ENCODE assay signal across 10 cellular contexts in genomic region chr2:215950009-215950408, GRCh38.
DNase-seq lines count a peak whose midpoint lies in the region; ATAC-seq, FAIRE-seq and TF ChIP-seq lines count a peak whose summit lies in the region.
"Had no signal": no experiment of that assay in that cellular context is flagged by ENCODE, and none has a peak within 500 bp of the region (broad histone marks: within the 10 kb centered on the region; RNA-seq: fewer than 3 reads in every experiment).

No MANE protein-coding gene starts in this region.

- DNase-seq in BE2C, result no peak
- peak; percentile 4 for DNase-seq in NCI-H1092 (lab: John Stamatoyannopoulos, UW)
- peak in 3 of 4 experiments; percentile 20 to 33 (median 25) for DNase-seq in K562 (ENCODE audit: extremely low read depth in 1 of 4, low spot score in 3 of 4)
- DNase-seq in medulla oblongata (ENCODE audit: extremely low spot score), result peak; percentile 53
- no peak for DNase-seq in dedifferentiated amniotic fluid mesenchymal stem cell (ENCODE audit: extremely low spot score)
- DNase-seq in NK-92 treated with Interleukin-12 subunit alpha and Interleukin-12 subunit beta, amount 100 ng/mL, for 24 hours (lab: John Stamatoyannopoulos, UW), result no peak

- POLR2A ChIA-PET in K562 (lab: Yijun Ruan, JAX), result no interaction called here

- H3K36me3 ChIP-seq in BE2C (no peaks in the 10 kb centered on the region; the same call in none of the 2 replicates), K562 (ENCODE audit: control insufficient read depth, insufficient read depth, low read length) (no peaks in the 10 kb centered on the region)

- ATAC-seq in GM18498 (IDR thresholded peaks at IDR 0.05; ENCODE audit: unreplicated experiment) (peak; percentile 78), HG02623 (IDR thresholded peaks at IDR 0.05; ENCODE audit: unreplicated experiment) (peak; percentile 93), K562 (peak; percentile 80)

- H3K4me3 ChIP-seq in BE2C (ENCODE audit: low read depth, low read length), result no peak overlapping the region
- no peak overlapping the region for H3K4me3 ChIP-seq in K562
- H3K4me3 ChIP-seq: SK-N-MC had no signal

- no peaks in the 10 kb centered on the region for H3K79me2 ChIP-seq in K562 (ENCODE audit: control insufficient read depth, insufficient read depth, low read length)

- no peak for TF ChIP-seq POLR2A in K562 (conservative IDR thresholded peaks at IDR 0.05)

- H4K20me1 ChIP-seq in K562 (replicated peaks; ENCODE audit: control insufficient read depth, insufficient read depth, low read length), result no peaks in the 10 kb centered on the region

- BruUV-seq in K562 (replicated peaks; lab: Mats Ljungman, UMichigan), result no TSS peak

- CTCF ChIA-PET in K562 (lab: Yijun Ruan, JAX; ENCODE audit: low intra/inter-chr PET ratio), result interaction anchor here (1.0 kb wide), 1 partner anchor 74 kb away, joined by 4 read pairs; no protein-coding TSS in a partner anchor

- peak; percentile 72 for FAIRE-seq in K562 (lab: Jason Lieb, UNC)

- TF ChIP-seq CTCF in BE2C (IDR thresholded peaks at IDR 0.05; ENCODE audit: low read depth, low read length) (peak; percentile 75), K562 (IDR thresholded peaks at IDR 0.05 in 2 of 3, conservative IDR thresholded peaks at IDR 0.05 in 1 of 3; ENCODE audit: insufficient read depth in 2 of 3, low read depth in 1 of 3, low read length in 3 of 3) (peak; percentile 33 to 53 (median 47); a peak in 4 of 6 replicates)

- peaks cover 14% of the 10 kb centered on the region for H3K4me1 ChIP-seq in BE2C
- no peaks in the 10 kb centered on the region for H3K4me1 ChIP-seq in K562 (replicated peaks in 1 of 2; ENCODE audit: control insufficient read depth in 2 of 2, insufficient read depth in 2 of 2, low read length in 2 of 2)

- intact Hi-C loops in K562 (cut with micrococcal nuclease), result loop anchor here (1.0 to 10.0 kb wide), 2 partner anchors 73 to 155 kb away; partner anchors contain the start of gene XRCC5

- H3K27ac ChIP-seq in K562 (ENCODE audit: extremely low read depth, low read depth, low read length), result no peak overlapping the region
- H3K27ac ChIP-seq: neutrophil, SK-N-MC had no signal

- TF ChIP-seq RAD21 in K562 (CRISPR knock-in tag; conservative IDR thresholded peaks at IDR 0.05 in 1 of 2, IDR thresholded peaks at IDR 0.05 in 1 of 2), result peak; percentile 52 to 75; a peak in 3 of 4 replicates

- H3K4me2 ChIP-seq in K562 (ENCODE audit: insufficient read depth, low read length), result no peak overlapping the region

- no peak overlapping the region for H3K9ac ChIP-seq in K562 (ENCODE audit: insufficient read depth in 1 of 2, low read depth in 2 of 2, low read length in 2 of 2)

- no peak for TF ChIP-seq EP300 in K562 (IDR thresholded peaks at IDR 0.05; ENCODE audit: low read length)

- H3K27me3 ChIP-seq in BE2C (no peaks in the 10 kb centered on the region), K562 (ENCODE audit: control insufficient read depth in 2 of 2, insufficient read depth in 2 of 2, low read length in 2 of 2) (no peaks in the 10 kb centered on the region)
- H3K27me3 ChIP-seq: neutrophil had no signal

- H3K9me3 ChIP-seq in BE2C (no peaks in the 10 kb centered on the region), K562 (replicated peaks; ENCODE audit: control insufficient read depth, insufficient read depth, low read depth, low read length) (no peaks in the 10 kb centered on the region)
- H3K9me3 ChIP-seq: neutrophil had no signal

- WGBS in K562 (ENCODE audit: insufficient coverage, low coverage, missing lambda C conversion rate), result 38% methylated on average over 3 of the region's 3 CpGs

- H3K9me1 ChIP-seq in K562 (ENCODE audit: control insufficient read depth, insufficient read depth, low read length), result no peaks in the 10 kb centered on the region

- no peak overlapping the region for H2AFZ ChIP-seq in K562 (ENCODE audit: low read depth, low read length)

- in situ Hi-C loops in K562 (cut with MboI), result no loop called here

TF ChIP-seq in K562, 482 proteins besides CTCF, POLR2A, EP300 and RAD21:
- TF ChIP-seq KLF13 (tag; IDR thresholded peaks at IDR 0.05; ENCODE audit: borderline replicate concordance, low read depth) (no peak), ZNF384 (IDR thresholded peaks at IDR 0.05; ENCODE audit: low read depth, low read length) (peak; percentile 58; the same call in 1 of the 2 replicates)
TF ChIP-seq in K562: peak in this region for 1.

Comparison
In these comparisons a context has a peak if more than half of its experiments do, and no peak if none do; other contexts are left out.
1. DNase-seq: peak in NCI-H1092 (single experiment), K562 (3 of 4) and medulla oblongata (single experiment); none in BE2C (single experiment), dedifferentiated amniotic fluid mesenchymal stem cell (single experiment) and NK-92 treated with Interleukin-12 subunit alpha and Interleukin-12 subunit beta, amount 100 ng/mL, for 24 hours (single experiment).
2. Peak in every context shown above with its lines, with median percentiles within 50 percentile points of each other: ATAC-seq.